10 cellular contexts compared by ENCODE assay signal in genomic region chr4:113584407-113585150, GRCh38.
DNase-seq lines count a peak whose midpoint lies in the region; ATAC-seq and TF ChIP-seq lines count a peak whose summit lies in the region.
"Had no signal": no experiment of that assay in that cellular context is flagged by ENCODE, and none has a peak within 500 bp of the region (broad histone marks: within the 10 kb centered on the region; RNA-seq: fewer than 3 reads in every experiment).

No MANE protein-coding gene starts in this region.

- no peak overlapping the region for H3K4me3 Mint-ChIP-seq in activated CD4-positive, alpha-beta T cell treated with anti-CD3 and anti-CD28 coated beads for 36 hours
- H3K4me3 Mint-ChIP-seq: IgD-negative memory B cell had no signal

- peak overlapping the region; percentile 40 to 49 for H3K27ac ChIP-seq in thoracic aorta

- H3K27me3 ChIP-seq in thoracic aorta (replicated peaks; ENCODE audit: insufficient read depth) = no peaks in the 10 kb centered on the region

- no peak overlapping the region for H3K4me3 ChIP-seq in thoracic aorta

- TF ChIP-seq CTCF in thoracic aorta (IDR thresholded peaks at IDR 0.05) = no peak

- peaks cover 21% of the 10 kb centered on the region for H3K4me1 Mint-ChIP-seq in activated CD4-positive, alpha-beta T cell treated with anti-CD3 and anti-CD28 coated beads for 36 hours

- ATAC-seq in activated CD4-positive, alpha-beta T cell treated with anti-CD3 and anti-CD28 coated beads for 36 hours = no peak
- no peak for ATAC-seq in thoracic aorta (ENCODE audit: insufficient number of reproducible peaks, low FRiP score, low read depth)
- no peak for ATAC-seq in HG02763 (IDR thresholded peaks at IDR 0.05; ENCODE audit: unreplicated experiment)

- no peak for DNase-seq in activated CD4-positive, alpha-beta T cell treated with anti-CD3 and anti-CD28 coated beads for 36 hours
- no peak for DNase-seq in activated CD4-positive, alpha-beta T cell treated with anti-CD3 and anti-CD28 coated beads, Interleukin-2, amount 50 U/mL, for 48 hours
- DNase-seq in amniotic epithelial cell (ENCODE audit: low read depth) = peak; percentile 38
- DNase-seq in iPS DF 19.7 (ENCODE audit: low read depth, low spot score) = peak; percentile 79
- DNase-seq in thoracic aorta (ENCODE audit: low spot score) = no peak
- DNase-seq in HuH-7.5 (ENCODE audit: low spot score) = no peak
- no peak for DNase-seq in activated effector memory CD4-positive, alpha-beta T cell treated with Interleukin-2 at 50 U/mL for 16 hours
- DNase-seq: amygdala had no signal

- H3K9me3 Mint-ChIP-seq in activated CD4-positive, alpha-beta T cell treated with anti-CD3 and anti-CD28 coated beads for 36 hours (ENCODE audit: low read depth) = no peaks in the 10 kb centered on the region
- H3K9me3 Mint-ChIP-seq: IgD-negative memory B cell had no signal

- H3K36me3 Mint-ChIP-seq in activated CD4-positive, alpha-beta T cell treated with anti-CD3 and anti-CD28 coated beads for 36 hours (ENCODE audit: low read depth) = peaks cover 28% of the 10 kb centered on the region

- peaks cover 35 to 57% of the 10 kb centered on the region in 2 donors for H3K4me1 ChIP-seq in thoracic aorta (ENCODE audit: control insufficient read depth in 1 of 2, low read depth in 2 of 2)

- H3K27me3 Mint-ChIP-seq in activated CD4-positive, alpha-beta T cell treated with anti-CD3 and anti-CD28 coated beads for 36 hours = no peaks in the 10 kb centered on the region
- H3K27me3 Mint-ChIP-seq: IgD-negative memory B cell had no signal

- no peaks in the 10 kb centered on the region for H3K36me3 ChIP-seq in thoracic aorta

- no peaks in the 10 kb centered on the region for H3K9me3 ChIP-seq in thoracic aorta

- CTCF ChIA-PET in activated CD4-positive, alpha-beta T cell treated with anti-CD3 and anti-CD28 coated beads for 36 hours (lab: Charles Lee) = no interaction called here

- intact Hi-C loops in activated CD4-positive, alpha-beta T cell treated with anti-CD3 and anti-CD28 coated beads for 36 hours (cut with DNase I, micrococcal nuclease) = no loop called here

- peak overlapping the region; percentile 15 for H3K27ac Mint-ChIP-seq in activated CD4-positive, alpha-beta T cell treated with anti-CD3 and anti-CD28 coated beads for 36 hours
- H3K27ac Mint-ChIP-seq: IgD-negative memory B cell had no signal

- POLR2A ChIA-PET in activated CD4-positive, alpha-beta T cell treated with anti-CD3 and anti-CD28 coated beads for 36 hours (lab: Charles Lee) = interaction anchor here (0.5 to 0.6 kb wide), 2 partner anchors 10 to 174 kb away, joined by 3 read pairs; no protein-coding TSS in a partner anchor

Comparison
In these comparisons a context has a peak if more than half of its experiments do, and no peak if none do; other contexts are left out.
1. DNase-seq: peak in amniotic epithelial cell (single experiment) and iPS DF 19.7 (single experiment); none in activated CD4-positive, alpha-beta T cell treated with anti-CD3 and anti-CD28 coated beads for 36 hours (single experiment), activated CD4-positive, alpha-beta T cell treated with anti-CD3 and anti-CD28 coated beads, Interleukin-2, amount 50 U/mL, for 48 hours (0 of 2), thoracic aorta (single experiment), HuH-7.5 (single experiment) and activated effector memory CD4-positive, alpha-beta T cell treated with Interleukin-2 at 50 U/mL for 16 hours (single experiment).